In genomic region chr7:6409091-6409490, GRCh38 we compare ENCODE assay signal across 1 cellular context.
TF ChIP-seq lines count a peak whose summit lies in the region.

No MANE protein-coding gene starts in this region.

TF ChIP-seq in GM12878, 131 proteins besides CTCF, POLR2A, EP300 and RAD21:
- TF ChIP-seq, protein P1, sequence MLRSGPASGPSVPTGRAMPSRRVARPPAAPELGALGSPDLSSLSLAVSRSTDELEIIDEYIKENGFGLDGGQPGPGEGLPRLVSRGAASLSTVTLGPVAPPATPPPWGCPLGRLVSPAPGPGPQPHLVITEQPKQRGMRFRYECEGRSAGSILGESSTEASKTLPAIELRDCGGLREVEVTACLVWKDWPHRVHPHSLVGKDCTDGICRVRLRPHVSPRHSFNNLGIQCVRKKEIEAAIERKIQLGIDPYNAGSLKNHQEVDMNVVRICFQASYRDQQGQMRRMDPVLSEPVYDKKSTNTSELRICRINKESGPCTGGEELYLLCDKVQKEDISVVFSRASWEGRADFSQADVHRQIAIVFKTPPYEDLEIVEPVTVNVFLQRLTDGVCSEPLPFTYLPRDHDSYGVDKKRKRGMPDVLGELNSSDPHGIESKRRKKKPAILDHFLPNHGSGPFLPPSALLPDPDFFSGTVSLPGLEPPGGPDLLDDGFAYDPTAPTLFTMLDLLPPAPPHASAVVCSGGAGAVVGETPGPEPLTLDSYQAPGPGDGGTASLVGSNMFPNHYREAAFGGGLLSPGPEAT (IDR thresholded peaks at IDR 0.05; ENCODE audit: low read depth) = no peak
- TF ChIP-seq CHD4 (IDR thresholded peaks at IDR 0.05) = no peak
- no peak for TF ChIP-seq NFIC (IDR thresholded peaks at IDR 0.05; ENCODE audit: low read depth, low read length)
- TF ChIP-seq GATAD2B (conservative IDR thresholded peaks at IDR 0.05; ENCODE audit: low read depth) = no peak
- no peak for TF ChIP-seq SPI1 (IDR thresholded peaks at IDR 0.05; ENCODE audit: borderline replicate concordance, insufficient read depth, low read depth, low read length)
- TF ChIP-seq ZZZ3 (IDR thresholded peaks at IDR 0.05; ENCODE audit: control insufficient read depth, insufficient read length, low read depth) = no peak
- TF ChIP-seq, protein P2, sequence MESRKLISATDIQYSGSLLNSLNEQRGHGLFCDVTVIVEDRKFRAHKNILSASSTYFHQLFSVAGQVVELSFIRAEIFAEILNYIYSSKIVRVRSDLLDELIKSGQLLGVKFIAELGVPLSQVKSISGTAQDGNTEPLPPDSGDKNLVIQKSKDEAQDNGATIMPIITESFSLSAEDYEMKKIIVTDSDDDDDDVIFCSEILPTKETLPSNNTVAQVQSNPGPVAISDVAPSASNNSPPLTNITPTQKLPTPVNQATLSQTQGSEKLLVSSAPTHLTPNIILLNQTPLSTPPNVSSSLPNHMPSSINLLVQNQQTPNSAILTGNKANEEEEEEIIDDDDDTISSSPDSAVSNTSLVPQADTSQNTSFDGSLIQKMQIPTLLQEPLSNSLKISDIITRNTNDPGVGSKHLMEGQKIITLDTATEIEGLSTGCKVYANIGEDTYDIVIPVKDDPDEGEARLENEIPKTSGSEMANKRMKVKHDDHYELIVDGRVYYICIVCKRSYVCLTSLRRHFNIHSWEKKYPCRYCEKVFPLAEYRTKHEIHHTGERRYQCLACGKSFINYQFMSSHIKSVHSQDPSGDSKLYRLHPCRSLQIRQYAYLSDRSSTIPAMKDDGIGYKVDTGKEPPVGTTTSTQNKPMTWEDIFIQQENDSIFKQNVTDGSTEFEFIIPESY (IDR thresholded peaks at IDR 0.05) = no peak
- TF ChIP-seq MYC (IDR thresholded peaks at IDR 0.05; ENCODE audit: insufficient read depth, insufficient read length, insufficient replicate concordance, low read length, severe bottlenecking) = no peak
- TF ChIP-seq, protein P3, sequence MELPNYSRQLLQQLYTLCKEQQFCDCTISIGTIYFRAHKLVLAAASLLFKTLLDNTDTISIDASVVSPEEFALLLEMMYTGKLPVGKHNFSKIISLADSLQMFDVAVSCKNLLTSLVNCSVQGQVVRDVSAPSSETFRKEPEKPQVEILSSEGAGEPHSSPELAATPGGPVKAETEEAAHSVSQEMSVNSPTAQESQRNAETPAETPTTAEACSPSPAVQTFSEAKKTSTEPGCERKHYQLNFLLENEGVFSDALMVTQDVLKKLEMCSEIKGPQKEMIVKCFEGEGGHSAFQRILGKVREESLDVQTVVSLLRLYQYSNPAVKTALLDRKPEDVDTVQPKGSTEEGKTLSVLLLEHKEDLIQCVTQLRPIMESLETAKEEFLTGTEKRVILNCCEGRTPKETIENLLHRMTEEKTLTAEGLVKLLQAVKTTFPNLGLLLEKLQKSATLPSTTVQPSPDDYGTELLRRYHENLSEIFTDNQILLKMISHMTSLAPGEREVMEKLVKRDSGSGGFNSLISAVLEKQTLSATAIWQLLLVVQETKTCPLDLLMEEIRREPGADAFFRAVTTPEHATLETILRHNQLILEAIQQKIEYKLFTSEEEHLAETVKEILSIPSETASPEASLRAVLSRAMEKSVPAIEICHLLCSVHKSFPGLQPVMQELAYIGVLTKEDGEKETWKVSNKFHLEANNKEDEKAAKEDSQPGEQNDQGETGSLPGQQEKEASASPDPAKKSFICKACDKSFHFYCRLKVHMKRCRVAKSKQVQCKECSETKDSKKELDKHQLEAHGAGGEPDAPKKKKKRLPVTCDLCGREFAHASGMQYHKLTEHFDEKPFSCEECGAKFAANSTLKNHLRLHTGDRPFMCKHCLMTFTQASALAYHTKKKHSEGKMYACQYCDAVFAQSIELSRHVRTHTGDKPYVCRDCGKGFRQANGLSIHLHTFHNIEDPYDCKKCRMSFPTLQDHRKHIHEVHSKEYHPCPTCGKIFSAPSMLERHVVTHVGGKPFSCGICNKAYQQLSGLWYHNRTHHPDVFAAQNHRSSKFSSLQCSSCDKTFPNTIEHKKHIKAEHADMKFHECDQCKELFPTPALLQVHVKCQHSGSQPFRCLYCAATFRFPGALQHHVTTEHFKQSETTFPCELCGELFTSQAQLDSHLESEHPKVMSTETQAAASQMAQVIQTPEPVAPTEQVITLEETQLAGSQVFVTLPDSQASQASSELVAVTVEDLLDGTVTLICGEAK (IDR thresholded peaks at IDR 0.05; ENCODE audit: borderline replicate concordance) = no peak
- no peak for TF ChIP-seq BACH1 (IDR thresholded peaks at IDR 0.05; ENCODE audit: borderline replicate concordance)
- no peak for TF ChIP-seq E2F8 (IDR thresholded peaks at IDR 0.05; ENCODE audit: low read depth, partially characterized antibody)
- TF ChIP-seq BCL11A (IDR thresholded peaks at IDR 0.05; ENCODE audit: low read depth, low read length) = no peak
